In genomic region chr22:36367479-36367878, GRCh38 we compare ENCODE assay signal across 10 cellular contexts. TPM values are rescaled to one million over a fixed set of nuclear protein-coding genes. Genes with fewer than 3 reads are reported as not detected.
DNase-seq lines count a peak whose midpoint lies in the region; ATAC-seq, FAIRE-seq and TF ChIP-seq lines count a peak whose summit lies in the region.
"Had no signal": no experiment of that assay in that cellular context is flagged by ENCODE, and none has a peak within 500 bp of the region (broad histone marks: within the 10 kb centered on the region; RNA-seq: fewer than 3 reads in every experiment).

No MANE protein-coding gene starts in this region.

- H3K79me2 ChIP-seq in H1 (ENCODE audit: control insufficient read depth in 1 of 2, insufficient read depth in 2 of 2, low read length in 2 of 2) = peaks cover 26 to 97% of the 10 kb centered on the region in 2 experiments

- H2BK120ac ChIP-seq in H1 (replicated peaks; ENCODE audit: low read depth, low read length) = no peak overlapping the region

- TF ChIP-seq CTCF in A673 (conservative IDR thresholded peaks at IDR 0.05; ENCODE audit: low read depth, low read length) (no peak), H1 (IDR thresholded peaks at IDR 0.05; ENCODE audit: control extremely low read depth in 1 of 3, insufficient read depth in 1 of 3, low read depth in 1 of 3, low read length in 3 of 3) (no peak), nephron (IDR thresholded peaks at IDR 0.05; ENCODE audit: unreplicated experiment in 3 of 3) (no peak), WERI-Rb-1 (IDR thresholded peaks at IDR 0.05; ENCODE audit: low read depth, low read length) (no peak)

- no peaks in the 10 kb centered on the region for H3K27me3 Mint-ChIP-seq in nephron (ENCODE audit: low read depth)

- 89% methylated on average over 7 of the region's 7 CpGs; no CpG with 5 or more reads in 1 of the 2 experiments for WGBS in H1 (ENCODE audit: extremely low coverage in 1 of 2, insufficient coverage in 1 of 2, insufficient read length in 1 of 2, insufficient replicate concordance in 2 of 2, low coverage in 1 of 2, low lambda C conversion rate in 2 of 2, missing lambda C conversion rate in 1 of 2), 2 experiments

- intact Hi-C loops in A673 (cut with micrococcal nuclease; ENCODE audit: unreplicated experiment) = no loop called here

- ATAC-seq in HG03378 (IDR thresholded peaks at IDR 0.05; ENCODE audit: unreplicated experiment) (no peak), GM21367 (IDR thresholded peaks at IDR 0.05; ENCODE audit: unreplicated experiment) (no peak)

- H2BK12ac ChIP-seq in H1 (ENCODE audit: low read depth, low read length) = peak overlapping the region; percentile 100

- H3K23ac ChIP-seq in H1 (ENCODE audit: insufficient read length) = no peak overlapping the region

- CTCF ChIA-PET in A673 (lab: Charles Lee) = no interaction called here
- CTCF ChIA-PET in H1 (lab: Charles Lee; ENCODE audit: partially characterized antibody) = interaction anchor here (1.4 to 1.8 kb wide), 3 partner anchors 12 to 119 kb away, joined by 3 to 4 read pairs (median 4); no protein-coding TSS in a partner anchor

- POLR2A ChIA-PET in A673 (lab: Charles Lee; ENCODE audit: low non-redundant PET) = no interaction called here
- POLR2A ChIA-PET in H1 (lab: Charles Lee; ENCODE audit: partially characterized antibody) = interaction anchor here (1.0 to 16.5 kb wide), 5 partner anchors 8 to 88 kb away, joined by 3 to 263 read pairs (median 6); partner anchors contain the start of gene MYH9

- peak overlapping the region; percentile 98 for H3K18ac ChIP-seq in H1 (ENCODE audit: extremely low read depth, low read length)

- H3K9me3 ChIP-seq in A673 (ENCODE audit: low read depth, low read length, poor library complexity, severe bottlenecking) = no peaks in the 10 kb centered on the region
- H3K9me3 ChIP-seq in NT2/D1 (ENCODE audit: insufficient read depth, low read length) = no peaks in the 10 kb centered on the region
- no peaks in the 10 kb centered on the region for H3K9me3 ChIP-seq in H1 (ENCODE audit: insufficient read depth in 2 of 2, low read depth in 1 of 2, low read length in 1 of 2)
- H3K9me3 ChIP-seq in WERI-Rb-1 (ENCODE audit: severe bottlenecking) = no peaks in the 10 kb centered on the region

- H3K4me1 Mint-ChIP-seq in nephron = peaks cover 89% of the 10 kb centered on the region

- no peak overlapping the region for H3K56ac ChIP-seq in H1 (replicated peaks; ENCODE audit: insufficient read length, low read depth, low read length)

- peak overlapping the region; percentile 67 to 85 (median 79) for H3K27ac Mint-ChIP-seq in nephron

- H2AK5ac ChIP-seq in H1 (ENCODE audit: low read depth, low read length) = peak overlapping the region; percentile 100

- H4K20me1 ChIP-seq in H1 (replicated peaks in 1 of 2; ENCODE audit: control insufficient read depth in 1 of 2, insufficient read depth in 2 of 2, low read length in 2 of 2) = peaks cover 3 to 28% of the 10 kb centered on the region in 2 experiments

- TF ChIP-seq POLR2A in H1 (IDR thresholded peaks at IDR 0.05; ENCODE audit: control extremely low read depth in 1 of 2, low read depth in 2 of 2, low read length in 2 of 2) = no peak

- H3K36me3 ChIP-seq in A673 (ENCODE audit: insufficient read depth, low read length, poor library complexity, severe bottlenecking) = no peaks in the 10 kb centered on the region
- H3K36me3 ChIP-seq in NT2/D1 (ENCODE audit: insufficient read depth, insufficient read length, low read length) = peaks cover 46% of the 10 kb centered on the region
- no peaks in the 10 kb centered on the region for H3K36me3 ChIP-seq in H1 (ENCODE audit: control insufficient read depth in 2 of 4, insufficient read depth in 4 of 4, low read length in 3 of 4)
- peaks cover 4% of the 10 kb centered on the region for H3K36me3 ChIP-seq in WERI-Rb-1

- no peak for TF ChIP-seq EP300 in H1 (IDR thresholded peaks at IDR 0.05; ENCODE audit: borderline replicate concordance in 1 of 2, low read depth in 2 of 2, low read length in 2 of 2)

- no peak overlapping the region for H3K4ac ChIP-seq in H1 (replicated peaks; ENCODE audit: insufficient read length, low read depth, low read length)

- H2BK20ac ChIP-seq in H1 (ENCODE audit: low read length) = peak overlapping the region; percentile 93; the same call in 1 of the 2 replicates

- peak overlapping the region in 2 of 3 experiments; percentile 4 to 19 for H3K4me3 Mint-ChIP-seq in nephron

- peaks cover 27% of the 10 kb centered on the region for H3K79me1 ChIP-seq in H1 (ENCODE audit: low read depth, low read length)

- H3K4me1 ChIP-seq in A673 (ENCODE audit: insufficient read depth, low read length, poor library complexity, severe bottlenecking) (peaks cover 85% of the 10 kb centered on the region), NT2/D1 (ENCODE audit: insufficient read depth, insufficient read length) (peaks cover 45% of the 10 kb centered on the region), H1 (replicated peaks in 1 of 4; ENCODE audit: control insufficient read depth in 3 of 4, insufficient read depth in 4 of 4, low read length in 3 of 4) (peaks cover 44 to 61% (median 61%) of the 10 kb centered on the region in 4 experiments)

- peak overlapping the region; percentile 100 for H4K91ac ChIP-seq in H1 (replicated peaks; ENCODE audit: insufficient read length, low read length)

- BruUV-seq in A673 (replicated peaks; lab: Mats Ljungman, UMichigan) = no TSS peak

- H2AFZ ChIP-seq in H1 (ENCODE audit: low read length) = no peak overlapping the region

- peak overlapping the region; percentile 100 for H2BK5ac ChIP-seq in H1 (ENCODE audit: low read depth, low read length)

- H3K4me3 ChIP-seq in A673 (ENCODE audit: low read depth, low read length, poor library complexity, severe bottlenecking) = no peak overlapping the region
- no peak overlapping the region for H3K4me3 ChIP-seq in NT2/D1 (ENCODE audit: insufficient read length, low read depth)
- no peak overlapping the region for H3K4me3 ChIP-seq in H1 (ENCODE audit: extremely low read depth in 1 of 4, insufficient read depth in 2 of 4, low read depth in 3 of 4, low read length in 4 of 4)
- no peak overlapping the region for H3K4me3 ChIP-seq in WERI-Rb-1 (ENCODE audit: low read depth, low read length)

- peak overlapping the region; percentile 21 to 60; a peak in 1 of 4 replicates for H3K4me2 ChIP-seq in H1 (ENCODE audit: insufficient read depth in 1 of 2, low read depth in 2 of 2, low read length in 2 of 2)

- no peak overlapping the region for H3K14ac ChIP-seq in H1 (ENCODE audit: insufficient read length)

- no peaks in the 10 kb centered on the region for H3K27me3 ChIP-seq in A673 (replicated peaks; ENCODE audit: insufficient read depth, low read depth, low read length, poor library complexity)
- no peaks in the 10 kb centered on the region for H3K27me3 ChIP-seq in NT2/D1 (ENCODE audit: insufficient read depth, insufficient read length)
- no peaks in the 10 kb centered on the region for H3K27me3 ChIP-seq in H1 (replicated peaks in 1 of 4; ENCODE audit: control insufficient read depth in 3 of 4, extremely low read depth in 1 of 4, insufficient read depth in 3 of 4, low read length in 3 of 4)
- no peaks in the 10 kb centered on the region for H3K27me3 ChIP-seq in WERI-Rb-1 (ENCODE audit: insufficient read depth, low read depth, severe bottlenecking)

- H3K36me3 Mint-ChIP-seq in nephron (ENCODE audit: low read depth) = no peaks in the 10 kb centered on the region

- no peak for TF ChIP-seq RAD21 in H1 (IDR thresholded peaks at IDR 0.05 in 1 of 2, conservative IDR thresholded peaks at IDR 0.05 in 1 of 2; ENCODE audit: low read depth in 2 of 2, low read length in 2 of 2)

- H4K8ac ChIP-seq in H1 (ENCODE audit: extremely low read depth, insufficient read depth, low read length) = no peak overlapping the region

- H3K9me3 Mint-ChIP-seq in nephron = no peaks in the 10 kb centered on the region

- no peak for FAIRE-seq in H1 (lab: Jason Lieb, UNC)
- FAIRE-seq: GM19239 had no signal

- H3K23me2 ChIP-seq in H1 (ENCODE audit: low read depth, low read length) = no peaks in the 10 kb centered on the region

- peak overlapping the region; percentile 63; the same call in 1 of the 2 replicates for H2BK15ac ChIP-seq in H1 (ENCODE audit: low read length)

- no peak overlapping the region for H4K5ac ChIP-seq in H1 (ENCODE audit: insufficient read length, low read depth, low read length)

- H3K27ac ChIP-seq in A673 (ENCODE audit: low read depth, low read length, poor library complexity, severe bottlenecking) (peak overlapping the region; percentile 87), H1 (ENCODE audit: low read depth, low read length) (0 out of 2 replicates have a peak overlapping the region, but pooled peaks have one; percentile 60), WERI-Rb-1 (no peak overlapping the region)

- DNase-seq in A673 (ENCODE audit: low spot score) (no peak), NT2/D1 (ENCODE audit: low read depth, low spot score) (no peak), H1 (ENCODE audit: low read depth in 1 of 2, low spot score in 2 of 2) (no peak), WERI-Rb-1 (no peak)
- DNase-seq in stimulated activated CD8-positive, alpha-beta memory T cell treated with anti-CD3 and anti-CD28 coated beads, Interleukin-4, amount 100 ng/mL, for 48 hours = no peak
- DNase-seq: NCI-H524 treated with DMSO at 0.1 percent for 48 hours had no signal

- H3K9ac ChIP-seq in NT2/D1 (ENCODE audit: insufficient read length, low read depth) = peak overlapping the region; percentile 22
- peak overlapping the region in 1 of 4 experiments; percentile 13; a peak in 1 of 7 replicates for H3K9ac ChIP-seq in H1 (replicated peaks in 1 of 4; ENCODE audit: extremely low read depth in 1 of 4, low read depth in 3 of 4, low read length in 3 of 4)

TF ChIP-seq in H1, 55 proteins besides CTCF, POLR2A, EP300 and RAD21 (continues in another document):
- TF ChIP-seq SIN3A (conservative IDR thresholded peaks at IDR 0.05 in 1 of 2, IDR thresholded peaks at IDR 0.05 in 1 of 2; ENCODE audit: low read depth in 1 of 2, low read length in 2 of 2) (no peak), JUN (IDR thresholded peaks at IDR 0.05; ENCODE audit: low read depth, low read length) (no peak), NRF1 (IDR thresholded peaks at IDR 0.05; ENCODE audit: low read depth, low read length) (no peak), CREB1 (IDR thresholded peaks at IDR 0.05) (no peak), POU5F1 (IDR thresholded peaks at IDR 0.05; ENCODE audit: low read depth, low read length) (no peak), EGR1 (IDR thresholded peaks at IDR 0.05; ENCODE audit: borderline replicate concordance, low read depth, low read length) (no peak), ZNF274 (IDR thresholded peaks at IDR 0.05; ENCODE audit: borderline replicate concordance, extremely low read depth, low read length) (no peak)

RNA-seq across cellular contexts. Expression of gene MYH9, which starts 20.3 kb away (rescaled TPM):
- total RNA-seq in A673 (2021) = 290 and 323 TPM in 2 replicates
- total RNA-seq in H1 (2021; fragmentation: NEBNext Ultra II Directional; extraction: Animal tissue kit (Norgen Biotek cat#: 25700)) = 295 and 322 TPM in 2 replicates
- 24.9 and 37.2 TPM in 2 replicates for polyA plus RNA-seq in H1 (2011; rRNA removed)
- polyA plus RNA-seq in H1 (2011; cell fraction: cytosol; rRNA removed) = 53.6 TPM
- 110 TPM for polyA plus RNA-seq in H1 (2011; cell fraction: nucleus; rRNA removed)
- polyA plus RNA-seq in H1 (2012, experiment 1 of 2) = 140 to 212 TPM (median 199 TPM) in 4 replicates
- 59.9 TPM for polyA plus RNA-seq in H1 (2012, experiment 2 of 2)
- polyA plus RNA-seq in H1 (2013, experiment 1 of 2) = 89.1 TPM
- polyA plus RNA-seq in H1 (2013, experiment 2 of 2) = 76.1 TPM
- 273 and 366 TPM in 2 replicates for polyA minus RNA-seq in H1 (2011; rRNA and poly(A)+ RNA removed)
- 92.9 TPM for polyA minus RNA-seq in H1 (2011; cell fraction: cytosol; rRNA and poly(A)+ RNA removed)
- polyA minus RNA-seq in H1 (2011; cell fraction: nucleus; rRNA and poly(A)+ RNA removed) = 95.2 TPM
